ENCODE assay signal across 21 cellular contexts in genomic region chr2:109459485-109459884, GRCh38.
DNase-seq lines count a peak whose midpoint lies in the region; FAIRE-seq and TF ChIP-seq lines count a peak whose summit lies in the region.
"Had no signal": no experiment of that assay in that cellular context is flagged by ENCODE, and none has a peak within 500 bp of the region (broad histone marks: within the 10 kb centered on the region; RNA-seq: fewer than 3 reads in every experiment).

No MANE protein-coding gene starts in this region.

- H3K36me3 ChIP-seq in brain microvascular endothelial cell (replicated peaks), result no peaks in the 10 kb centered on the region

- H3K4me3 Mint-ChIP-seq in neural crest cell, result no peak overlapping the region
- H3K4me3 Mint-ChIP-seq: activated CD4-positive, alpha-beta memory T cell treated with anti-CD3 and anti-CD28 coated beads for 36 hours; activated naive CD4-positive, alpha-beta T cell treated with anti-CD3 and anti-CD28 coated beads, Interleukin-2, amount 50 U/mL, for 24 hours; brain; memory B cell had no signal

- FAIRE-seq in urothelium cell line (lab: Jason Lieb, UNC), result no peak
- FAIRE-seq: islet of Langerhans had no signal

- H3K27ac Mint-ChIP-seq in neural crest cell (ENCODE audit: unreplicated experiment), result peak overlapping the region; percentile 50
- H3K27ac Mint-ChIP-seq: activated CD4-positive, alpha-beta memory T cell treated with anti-CD3 and anti-CD28 coated beads for 36 hours; activated naive CD4-positive, alpha-beta T cell treated with anti-CD3 and anti-CD28 coated beads, Interleukin-2, amount 50 U/mL, for 24 hours; memory B cell had no signal

- no peaks in the 10 kb centered on the region for H3K36me3 Mint-ChIP-seq in neural crest cell (ENCODE audit: low read depth)
- H3K36me3 Mint-ChIP-seq: activated CD4-positive, alpha-beta memory T cell treated with anti-CD3 and anti-CD28 coated beads for 36 hours; memory B cell had no signal

- TF ChIP-seq CTCF in brain microvascular endothelial cell (IDR thresholded peaks at IDR 0.05; ENCODE audit: low read depth, low read length, missing control alignments) (no peak), neural crest cell (conservative IDR thresholded peaks at IDR 0.05) (no peak)

- no peak overlapping the region for H3K27ac ChIP-seq in brain microvascular endothelial cell
- H3K27ac ChIP-seq: 22Rv1, GM23248, hepatocyte had no signal

- H3K9me3 Mint-ChIP-seq in neural crest cell, result no peaks in the 10 kb centered on the region
- H3K9me3 Mint-ChIP-seq: activated CD4-positive, alpha-beta memory T cell treated with anti-CD3 and anti-CD28 coated beads for 36 hours; activated naive CD4-positive, alpha-beta T cell treated with anti-CD3 and anti-CD28 coated beads, Interleukin-2, amount 50 U/mL, for 24 hours; memory B cell had no signal

- H3K4me3 ChIP-seq in brain microvascular endothelial cell (ENCODE audit: low read depth, low read length), result no peak overlapping the region
- H3K4me3 ChIP-seq: GM23248, hepatocyte had no signal

- H3K4me1 Mint-ChIP-seq in neural crest cell, result no peaks in the 10 kb centered on the region
- H3K4me1 Mint-ChIP-seq: memory B cell had no signal

- in situ Hi-C loops in brain microvascular endothelial cell (cut with HindIII; ENCODE audit: low pct_ligation_motif_present, low sequenced_read_pairs), result no loop called here

- DNase-seq in activated effector memory CD4-positive, alpha-beta T cell treated with anti-CD3 and anti-CD28 coated beads, Interleukin-2, amount 50 U/mL, for 16 hours, result peak; percentile 8
- no peak for DNase-seq in activated effector memory CD4-positive, alpha-beta T cell treated with Interleukin-2 at 50 U/mL for 16 hours
- peak; percentile 73 for DNase-seq in brain microvascular endothelial cell
- DNase-seq in neural crest cell (ENCODE audit: low read depth, low spot score), result no peak
- DNase-seq in urothelium cell line (ENCODE audit: low spot score), result peak; percentile 32
- DNase-seq in GDM1 (lab: John Stamatoyannopoulos, UW), result no peak
- no peak for DNase-seq in superior temporal gyrus (ENCODE audit: extremely low spot score)
- no peak for DNase-seq in NCI-H1694 treated with DMSO at 0.1 percent for 48 hours (lab: John Stamatoyannopoulos, UW)
- DNase-seq: activated CD4-positive, alpha-beta memory T cell treated with anti-CD3 and anti-CD28 coated beads for 36 hours; activated T-cell treated with anti-CD3 and anti-CD28 coated beads, Interleukin-2, amount 50 U/mL, for 1 hour; Calu3; GM23248; NCI-H1105 treated with DMSO at 0.1 percent for 48 hours; NCI-H524 treated with DMSO at 0.1 percent for 48 hours; retina had no signal

- no peaks in the 10 kb centered on the region for H3K27me3 Mint-ChIP-seq in neural crest cell (ENCODE audit: low read depth)
- H3K27me3 Mint-ChIP-seq: activated CD4-positive, alpha-beta memory T cell treated with anti-CD3 and anti-CD28 coated beads for 36 hours; activated naive CD4-positive, alpha-beta T cell treated with anti-CD3 and anti-CD28 coated beads, Interleukin-2, amount 50 U/mL, for 24 hours; brain had no signal

- no peaks in the 10 kb centered on the region for H3K27me3 ChIP-seq in brain microvascular endothelial cell (replicated peaks)
- H3K27me3 ChIP-seq: hepatocyte had no signal

Comparison
In these comparisons a context has a peak if more than half of its experiments do, and no peak if none do; other contexts are left out.
1. DNase-seq: peak in activated effector memory CD4-positive, alpha-beta T cell treated with anti-CD3 and anti-CD28 coated beads, Interleukin-2, amount 50 U/mL, for 16 hours (single experiment), brain microvascular endothelial cell (single experiment) and urothelium cell line (single experiment); none in activated effector memory CD4-positive, alpha-beta T cell treated with Interleukin-2 at 50 U/mL for 16 hours (single experiment), neural crest cell (single experiment), GDM1 (single experiment), superior temporal gyrus (single experiment) and NCI-H1694 treated with DMSO at 0.1 percent for 48 hours (single experiment).